Comparison of ENCODE assay signal across 16 cellular contexts in genomic region chr1:9257851-9258250, GRCh38.
"Had no signal": no experiment of that assay in that cellular context is flagged by ENCODE, and none has a peak within 500 bp of the region (broad histone marks: within the 10 kb centered on the region; RNA-seq: fewer than 3 reads in every experiment).

No MANE protein-coding gene starts in this region.

- H3K9me3 Mint-ChIP-seq: effector memory CD8-positive, alpha-beta T cell had no signal

- H3K27ac ChIP-seq: body of pancreas, skin epidermis, suprapubic skin, transverse colon, WERI-Rb-1 had no signal

- H3K9me3 ChIP-seq: body of pancreas, suprapubic skin, transverse colon had no signal

- H3K4me3 ChIP-seq: body of pancreas, skin epidermis, suprapubic skin, transverse colon had no signal

- H3K27me3 Mint-ChIP-seq: activated CD4-positive, alpha-beta memory T cell treated with anti-CD3 and anti-CD28 coated beads for 36 hours; activated naive CD8-positive, alpha-beta T cell treated with anti-CD3 and anti-CD28 coated beads, Interleukin-2, amount 10 ng/mL, durations not matched to agents 7 days and 5 days; effector memory CD8-positive, alpha-beta T cell; stimulated activated naive CD8-positive, alpha-beta T cell treated with anti-CD3 and anti-CD28 coated beads, Interleukin-15, amount 100 ng/mL, for 72 hours had no signal

- ATAC-seq: body of pancreas; effector memory CD8-positive, alpha-beta T cell; left lobe of liver; stimulated activated naive CD8-positive, alpha-beta T cell treated with anti-CD3 and anti-CD28 coated beads, Interleukin-15, amount 100 ng/mL, for 72 hours had no signal

- H3K4me3 Mint-ChIP-seq: activated CD4-positive, alpha-beta memory T cell treated with anti-CD3 and anti-CD28 coated beads for 36 hours; activated naive CD8-positive, alpha-beta T cell treated with anti-CD3 and anti-CD28 coated beads, Interleukin-2, amount 10 ng/mL, durations not matched to agents 7 days and 5 days; effector memory CD8-positive, alpha-beta T cell; stimulated activated naive CD8-positive, alpha-beta T cell treated with anti-CD3 and anti-CD28 coated beads, Interleukin-15, amount 100 ng/mL, for 72 hours had no signal

- H3K36me3 ChIP-seq: WERI-Rb-1 had no signal

- H3K27ac Mint-ChIP-seq: activated CD4-positive, alpha-beta memory T cell treated with anti-CD3 and anti-CD28 coated beads for 36 hours; activated naive CD8-positive, alpha-beta T cell treated with anti-CD3 and anti-CD28 coated beads, Interleukin-2, amount 10 ng/mL, durations not matched to agents 7 days and 5 days; stimulated activated naive CD8-positive, alpha-beta T cell treated with anti-CD3 and anti-CD28 coated beads, Interleukin-15, amount 100 ng/mL, for 72 hours had no signal

- DNase-seq: activated CD4-positive, alpha-beta memory T cell treated with anti-CD3 and anti-CD28 coated beads for 36 hours; activated naive CD4-positive, alpha-beta T cell; activated naive CD8-positive, alpha-beta T cell treated with anti-CD3 and anti-CD28 coated beads, Interleukin-2, amount 10 ng/mL, durations not matched to agents 7 days and 5 days; activated T-cell treated with anti-CD3 and anti-CD28 coated beads for 4 hours; amygdala; body of pancreas; dermis blood vessel endothelial cell; effector memory CD8-positive, alpha-beta T cell; mammary epithelial cell; nucleus accumbens; stimulated activated naive CD8-positive, alpha-beta T cell treated with anti-CD3 and anti-CD28 coated beads, Interleukin-15, amount 100 ng/mL, for 72 hours; transverse colon; WERI-Rb-1 had no signal
